16 cellular contexts compared by ENCODE assay signal in genomic region chr1:246761386-246761785, GRCh38.
"Had no signal": no experiment of that assay in that cellular context is flagged by ENCODE, and none has a peak within 500 bp of the region (broad histone marks: within the 10 kb centered on the region; RNA-seq: fewer than 3 reads in every experiment).

No MANE protein-coding gene starts in this region.

- H3K27me3 Mint-ChIP-seq: activated CD4-positive, alpha-beta memory T cell treated with anti-CD3 and anti-CD28 coated beads, Interleukin-2, amount 10 ng/mL, durations not matched to agents 7 days and 5 days; activated naive CD4-positive, alpha-beta T cell treated with anti-CD3 and anti-CD28 coated beads, Interleukin-2, amount 50 U/mL, for 24 hours; activated T-cell treated with anti-CD3 and anti-CD28 coated beads, Interleukin-2, amount 50 U/mL, for 24 hours; dendritic cell treated with granulocyte-macrophage colony-stimulating factor and Interleukin-4, amounts not matched to agents 40 ng/mL and 50 ng/mL, for 4 days; stimulated activated memory B cell treated with anti-CD40 and anti-IgM and Interleukin-4, amounts not matched to agents 10 μg/mL and 1 μg/mL and 100 μg/mL, for 72 hours had no signal

- H3K27ac Mint-ChIP-seq: activated CD4-positive, alpha-beta memory T cell treated with anti-CD3 and anti-CD28 coated beads, Interleukin-2, amount 10 ng/mL, durations not matched to agents 7 days and 5 days; activated naive CD4-positive, alpha-beta T cell treated with anti-CD3 and anti-CD28 coated beads, Interleukin-2, amount 50 U/mL, for 24 hours; activated T-cell treated with anti-CD3 and anti-CD28 coated beads, Interleukin-2, amount 50 U/mL, for 24 hours; dendritic cell treated with granulocyte-macrophage colony-stimulating factor and Interleukin-4, amounts not matched to agents 40 ng/mL and 50 ng/mL, for 4 days; stimulated activated memory B cell treated with anti-CD40 and anti-IgM and Interleukin-4, amounts not matched to agents 10 μg/mL and 1 μg/mL and 100 μg/mL, for 72 hours; WTC11 had no signal

- H3K9me3 Mint-ChIP-seq: activated CD4-positive, alpha-beta memory T cell treated with anti-CD3 and anti-CD28 coated beads, Interleukin-2, amount 10 ng/mL, durations not matched to agents 7 days and 5 days; activated naive CD4-positive, alpha-beta T cell treated with anti-CD3 and anti-CD28 coated beads, Interleukin-2, amount 50 U/mL, for 24 hours; activated T-cell treated with anti-CD3 and anti-CD28 coated beads, Interleukin-2, amount 50 U/mL, for 24 hours; dendritic cell treated with granulocyte-macrophage colony-stimulating factor and Interleukin-4, amounts not matched to agents 40 ng/mL and 50 ng/mL, for 4 days; stimulated activated memory B cell treated with anti-CD40 and anti-IgM and Interleukin-4, amounts not matched to agents 10 μg/mL and 1 μg/mL and 100 μg/mL, for 72 hours; WTC11 had no signal

- H3K4me1 Mint-ChIP-seq: activated CD4-positive, alpha-beta memory T cell treated with anti-CD3 and anti-CD28 coated beads, Interleukin-2, amount 10 ng/mL, durations not matched to agents 7 days and 5 days; activated naive CD4-positive, alpha-beta T cell treated with anti-CD3 and anti-CD28 coated beads, Interleukin-2, amount 50 U/mL, for 24 hours had no signal

- H3K4me3 Mint-ChIP-seq: activated CD4-positive, alpha-beta memory T cell treated with anti-CD3 and anti-CD28 coated beads, Interleukin-2, amount 10 ng/mL, durations not matched to agents 7 days and 5 days; activated naive CD4-positive, alpha-beta T cell treated with anti-CD3 and anti-CD28 coated beads, Interleukin-2, amount 50 U/mL, for 24 hours; activated T-cell treated with anti-CD3 and anti-CD28 coated beads, Interleukin-2, amount 50 U/mL, for 24 hours; dendritic cell treated with granulocyte-macrophage colony-stimulating factor and Interleukin-4, amounts not matched to agents 40 ng/mL and 50 ng/mL, for 4 days; stimulated activated memory B cell treated with anti-CD40 and anti-IgM and Interleukin-4, amounts not matched to agents 10 μg/mL and 1 μg/mL and 100 μg/mL, for 72 hours; WTC11 had no signal

- H3K36me3 Mint-ChIP-seq: WTC11 had no signal

- DNase-seq: activated CD4-positive, alpha-beta memory T cell treated with anti-CD3 and anti-CD28 coated beads, Interleukin-2, amount 10 ng/mL, durations not matched to agents 7 days and 5 days; activated CD4-positive, alpha-beta T cell treated with anti-CD3 and anti-CD28 coated beads for 4 hours; activated effector memory CD4-positive, alpha-beta T cell treated with anti-CD3 and anti-CD28 coated beads, Interleukin-2, amount 50 U/mL, for 16 hours; activated T-cell treated with anti-CD3 and anti-CD28 coated beads, Interleukin-2, amount 50 U/mL, for 24 hours; amygdala; brain microvascular endothelial cell; cerebellar nuclear complex; effector memory CD4-positive, alpha-beta T cell; left colon; stimulated activated CD4-positive, alpha-beta T cell treated with anti-CD3 and anti-CD28 coated beads, Interleukin-2, amount 100 ng/mL, for 48 hours; T-helper 2 cell; tibial artery had no signal
